29 cellular contexts compared by ENCODE assay signal in the genomic region with DNA sequence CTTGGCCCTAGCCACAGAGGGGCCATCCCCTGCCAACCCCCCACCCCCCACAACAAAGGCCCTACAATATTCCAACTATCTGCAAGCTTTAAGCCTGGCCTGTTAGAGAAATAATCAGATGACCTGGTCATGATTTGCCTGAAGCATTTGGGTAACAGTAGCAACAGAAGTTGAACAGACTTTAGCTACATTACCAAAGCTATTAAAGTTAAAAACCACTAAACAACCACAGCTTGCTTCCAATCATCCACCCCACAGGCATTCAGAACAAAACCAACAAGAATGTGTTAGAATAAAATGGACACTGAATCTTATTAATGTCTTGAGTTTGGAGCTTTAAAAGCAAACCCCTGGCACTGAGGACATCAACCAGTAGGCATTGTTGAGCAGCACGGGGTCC.
"Had no signal": no experiment of that assay in that cellular context is flagged by ENCODE, and none has a peak within 500 bp of the region (broad histone marks: within the 10 kb centered on the region; RNA-seq: fewer than 3 reads in every experiment).

No MANE protein-coding gene starts in this region.

- H3K4me2 ChIP-seq: hepatocyte, neural progenitor cell had no signal

- H2AFZ ChIP-seq: hepatocyte, neural progenitor cell had no signal

- H3K9me3 ChIP-seq: left ventricle myocardium inferior, neutrophil, ovary, stomach, suprapubic skin, thoracic aorta, tibial artery, upper lobe of right lung had no signal

- H3K27ac ChIP-seq: hepatocyte, left ventricle myocardium inferior, neural progenitor cell, neutrophil, ovary, stomach, suprapubic skin, thoracic aorta, tibial artery, upper lobe of right lung had no signal

- DNase-seq: islet precursor cell; left ventricle myocardium inferior; mesendoderm; naive B cell; natural killer cell; nephron progenitor cell; occipital lobe; ovary; retina; right cardiac atrium; stimulated activated CD4-positive, alpha-beta T cell treated with anti-CD3 and anti-CD28 coated beads, Interleukin-12 subunit alpha, Interleukin-12 subunit beta, amount 100 ng/mL, for 4 hours; stimulated activated CD4-positive, alpha-beta T cell treated with anti-CD3 and anti-CD28 coated beads, Interleukin-15, amount 100 ng/mL, for 24 hours; stimulated activated CD4-positive, alpha-beta T cell treated with anti-CD3 and anti-CD28 coated beads, Interleukin-2, amount 100 ng/mL, for 24 hours; stimulated activated CD4-positive, alpha-beta T cell treated with anti-CD3 and anti-CD28 coated beads, Interleukin-4, amount 100 ng/mL, for 1 hour; stimulated activated naive B cell treated with anti-CD40 and anti-IgM and Interleukin-4, amounts not matched to agents 10 μg/mL and 1 μg/mL and 100 μg/mL, for 72 hours; stimulated activated naive CD8-positive, alpha-beta T cell treated with anti-CD3 and anti-CD28 coated beads, Interleukin-15, Interleukin-2, amounts not matched to agents 100 U/mL and 50 U/mL, for 24 hours; stomach; tibial artery; trophoblast cell; upper lobe of right lung had no signal

- H3K4me1 ChIP-seq: left ventricle myocardium inferior, stomach, suprapubic skin, tibial artery, upper lobe of right lung had no signal

- ATAC-seq: natural killer cell; right cardiac atrium; sciatic nerve; stimulated activated naive B cell treated with anti-CD40 and anti-IgM and Interleukin-4, amounts not matched to agents 10 μg/mL and 1 μg/mL and 100 μg/mL, for 72 hours; stimulated activated naive CD8-positive, alpha-beta T cell treated with anti-CD3 and anti-CD28 coated beads, Interleukin-15, Interleukin-2, amounts not matched to agents 100 U/mL and 50 U/mL, for 24 hours; upper lobe of right lung had no signal

- H3K4me3 Mint-ChIP-seq: mesothelial cell of epicardium; naive B cell; natural killer cell; nephron progenitor cell; neural progenitor cell; stimulated activated naive B cell treated with anti-CD40 and anti-IgM and Interleukin-4, amounts not matched to agents 10 μg/mL and 1 μg/mL and 100 μg/mL, for 72 hours had no signal

- H3K4me3 ChIP-seq: hepatocyte, left ventricle myocardium inferior, lung, neural progenitor cell, ovary, stomach, suprapubic skin, thoracic aorta, tibial artery, upper lobe of right lung had no signal

- H3K36me3 ChIP-seq: left ventricle myocardium inferior, neural progenitor cell, neutrophil, ovary, stomach, suprapubic skin, thoracic aorta, tibial artery, upper lobe of right lung had no signal

- H3K9ac ChIP-seq: neural progenitor cell had no signal

- H3K27me3 ChIP-seq: neural progenitor cell, ovary had no signal

- H3K27ac Mint-ChIP-seq: mesothelial cell of epicardium; natural killer cell; nephron progenitor cell; neural progenitor cell; progenitor cell of endocrine pancreas; stimulated activated naive B cell treated with anti-CD40 and anti-IgM and Interleukin-4, amounts not matched to agents 10 μg/mL and 1 μg/mL and 100 μg/mL, for 72 hours had no signal

- H3K36me3 Mint-ChIP-seq: mesothelial cell of epicardium; naive B cell; natural killer cell; neural progenitor cell; stimulated activated naive B cell treated with anti-CD40 and anti-IgM and Interleukin-4, amounts not matched to agents 10 μg/mL and 1 μg/mL and 100 μg/mL, for 72 hours had no signal

- H3K79me2 ChIP-seq: hepatocyte had no signal

- H3K9me3 Mint-ChIP-seq: mesothelial cell of epicardium, naive B cell, natural killer cell, nephron progenitor cell, neural progenitor cell had no signal

- H3K4me1 Mint-ChIP-seq: naive B cell; stimulated activated naive B cell treated with anti-CD40 and anti-IgM and Interleukin-4, amounts not matched to agents 10 μg/mL and 1 μg/mL and 100 μg/mL, for 72 hours had no signal
